ENCODE assay signal across 1 cellular context in genomic region chr3:184016820-184017671, GRCh38.
TF ChIP-seq lines count a peak whose summit lies in the region.

No MANE protein-coding gene starts in this region.

TF ChIP-seq in K562, 482 proteins besides CTCF, POLR2A, EP300 and RAD21 (continued from another document and continues in another):
- TF ChIP-seq CTBP1 (IDR thresholded peaks at IDR 0.05; ENCODE audit: borderline replicate concordance) (peak; percentile 80), ZSCAN29 (IDR thresholded peaks at IDR 0.05) (0 out of 2 replicates have a peak, but pooled peaks have one; percentile 36), MBD1 (CRISPR knock-in tag; IDR thresholded peaks at IDR 0.05) (no peak), ZNF717 (CRISPR knock-in tag; IDR thresholded peaks at IDR 0.05) (no peak), SMAD4 (CRISPR knock-in tag; conservative IDR thresholded peaks at IDR 0.05) (peak; percentile 33), PHF8 (IDR thresholded peaks at IDR 0.05; ENCODE audit: borderline replicate concordance, low read length) (no peak), MAZ (CRISPR knock-in tag; conservative IDR thresholded peaks at IDR 0.05 in 1 of 2, IDR thresholded peaks at IDR 0.05 in 1 of 2) (peak in 1 of 2 experiments; percentile 18; a peak in 2 of 4 replicates), RERE (CRISPR knock-in tag; IDR thresholded peaks at IDR 0.05; ENCODE audit: borderline replicate concordance) (no peak), PATZ1 (CRISPR knock-in tag; IDR thresholded peaks at IDR 0.05; ENCODE audit: borderline replicate concordance) (no peak), FIP1L1 (IDR thresholded peaks at IDR 0.05; ENCODE audit: low read depth, low read length, poor library complexity, severe bottlenecking) (peak; percentile 93), ZBTB34 (CRISPR knock-in tag; IDR thresholded peaks at IDR 0.05) (no peak), IRF9 (tag; IDR thresholded peaks at IDR 0.05) (no peak), TBP (optimal IDR thresholded peaks at IDR 0.05; ENCODE audit: low read depth, low read length) (no peak), ZFP36 (IDR thresholded peaks at IDR 0.05; ENCODE audit: low read depth, low read length, partially characterized antibody) (no peak), IRF2 (CRISPR knock-in tag; IDR thresholded peaks at IDR 0.05) (peak; percentile 52; the same call in 1 of the 2 replicates), ESRRA (IDR thresholded peaks at IDR 0.05; ENCODE audit: borderline replicate concordance, low read depth) (peak; percentile 19; the same call in 1 of the 2 replicates), HNRNPL (IDR thresholded peaks at IDR 0.05; ENCODE audit: low read depth, low read length) (peak; percentile 89), MTA2 (IDR thresholded peaks at IDR 0.05; ENCODE audit: low read depth) (no peak), HNRNPH1 (optimal IDR thresholded peaks at IDR 0.05; ENCODE audit: low read depth, low read length) (no peak), EP400 (IDR thresholded peaks at IDR 0.05) (no peak), ESRRB (CRISPR knock-in tag; IDR thresholded peaks at IDR 0.05; ENCODE audit: borderline replicate concordance) (no peak), CREB5 (CRISPR knock-in tag; IDR thresholded peaks at IDR 0.05) (no peak), FOXJ2 (tag; IDR thresholded peaks at IDR 0.05) (no peak), RBM25 (IDR thresholded peaks at IDR 0.05; ENCODE audit: low read depth, low read length, severe bottlenecking) (peak; percentile 49), NEUROD1 (IDR thresholded peaks at IDR 0.05; ENCODE audit: borderline replicate concordance, low read depth, low read length, partially characterized antibody) (peak; percentile 40), SIN3A (IDR thresholded peaks at IDR 0.05; ENCODE audit: borderline replicate concordance in 2 of 2, control insufficient read depth in 1 of 2, low read depth in 2 of 2, low read length in 2 of 2) (peak; percentile 45 to 76; a peak in 1 of 4 replicates), JUN (IDR thresholded peaks at IDR 0.05; ENCODE audit: borderline replicate concordance, low read depth, low read length) (peak; percentile 49; the same call in 1 of the 2 replicates), JUN (CRISPR knock-in tag; IDR thresholded peaks at IDR 0.05; ENCODE audit: borderline replicate concordance) (no peak), RBM15 (IDR thresholded peaks at IDR 0.05; ENCODE audit: insufficient read depth, low read length) (no peak), E2F4 (CRISPR knock-in tag; IDR thresholded peaks at IDR 0.05; ENCODE audit: low read depth) (no peak), RBFOX2 (IDR thresholded peaks at IDR 0.05; ENCODE audit: low read depth, low read length) (no peak), ZNF217 (CRISPR knock-in tag; IDR thresholded peaks at IDR 0.05) (no peak), MEF2A (IDR thresholded peaks at IDR 0.05; ENCODE audit: control insufficient read depth, low read depth, low read length) (no peak), TFAP4 (CRISPR knock-in tag; IDR thresholded peaks at IDR 0.05; ENCODE audit: borderline replicate concordance) (no peak), ARNT (IDR thresholded peaks at IDR 0.05) (peak in 1 of 2 experiments; percentile 21; a peak in 1 of 4 replicates), NKRF (IDR thresholded peaks at IDR 0.05; ENCODE audit: borderline replicate concordance) (peak; percentile 54; the same call in 1 of the 2 replicates), E2F8 (IDR thresholded peaks at IDR 0.05; ENCODE audit: low read depth, partially characterized antibody) (no peak), HDAC2 (IDR thresholded peaks at IDR 0.05) (0 out of 2 replicates have a peak, but pooled peaks have one; percentile 18), PCBP1 (IDR thresholded peaks at IDR 0.05; ENCODE audit: low read depth, low read length, poor library complexity, severe bottlenecking) (peak; percentile 47), ZNF121 (CRISPR knock-in tag; conservative IDR thresholded peaks at IDR 0.05) (peak; percentile 99), TCFL5 (CRISPR knock-in tag; conservative IDR thresholded peaks at IDR 0.05) (no peak)
